Comparison of ENCODE assay signal across 1 cellular context in the genomic region with DNA sequence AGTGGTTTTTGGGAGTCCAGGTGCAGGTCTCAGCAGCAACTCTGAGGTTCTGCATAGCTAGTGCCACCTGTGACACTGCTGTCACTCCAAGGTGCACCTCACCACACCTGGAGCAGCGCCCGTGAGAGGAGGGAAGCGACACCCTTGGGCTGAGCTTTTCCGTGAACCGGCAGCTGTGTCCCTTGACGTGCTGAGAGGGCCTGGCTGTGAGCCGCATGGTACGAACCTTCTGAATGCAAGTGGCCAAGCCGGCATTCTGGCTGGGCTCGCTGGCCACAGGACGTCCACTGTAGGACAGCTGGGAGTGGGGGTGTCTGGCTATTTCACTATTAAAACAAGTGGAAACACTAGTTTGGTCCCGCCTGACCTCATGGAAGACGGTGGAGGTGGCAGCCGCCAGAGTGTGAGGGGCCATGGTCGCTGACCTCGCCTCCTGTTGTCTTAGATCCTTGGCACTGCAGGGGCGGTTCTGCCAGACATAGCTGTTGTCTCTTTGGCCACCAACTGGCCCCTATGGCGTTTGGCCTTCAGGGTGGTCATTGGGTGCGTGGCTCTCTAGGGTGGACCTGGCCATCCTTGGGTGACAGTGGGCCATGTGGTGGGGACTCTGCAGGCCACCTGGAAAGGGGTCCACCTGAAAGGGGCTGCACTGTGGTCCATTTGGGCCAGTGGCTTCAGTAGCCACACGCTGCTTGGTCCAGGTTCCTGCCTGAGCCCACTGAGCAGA.
TF ChIP-seq lines count a peak whose summit lies in the region.

No MANE protein-coding gene starts in this region.

TF ChIP-seq in GM23338, 12 proteins besides CTCF, POLR2A, EP300 and RAD21 (continued from another document):
- TF ChIP-seq ZNF462 (CRISPR knock-in tag; IDR thresholded peaks at IDR 0.05): no peak
- no peak for TF ChIP-seq EZH2 (IDR thresholded peaks at IDR 0.05; ENCODE audit: low read depth, unreplicated experiment)
- no peak for TF ChIP-seq CREB1 (CRISPR knock-in tag; IDR thresholded peaks at IDR 0.05; ENCODE audit: low read depth)
- no peak for TF ChIP-seq EZH2phosphoT487 (IDR thresholded peaks at IDR 0.05; ENCODE audit: unreplicated experiment)
- no peak for TF ChIP-seq POLR2AphosphoS5 (IDR thresholded peaks at IDR 0.05; ENCODE audit: low read depth)
- TF ChIP-seq ZNF114 (CRISPR knock-in tag; IDR thresholded peaks at IDR 0.05): no peak
- TF ChIP-seq, protein P1, sequence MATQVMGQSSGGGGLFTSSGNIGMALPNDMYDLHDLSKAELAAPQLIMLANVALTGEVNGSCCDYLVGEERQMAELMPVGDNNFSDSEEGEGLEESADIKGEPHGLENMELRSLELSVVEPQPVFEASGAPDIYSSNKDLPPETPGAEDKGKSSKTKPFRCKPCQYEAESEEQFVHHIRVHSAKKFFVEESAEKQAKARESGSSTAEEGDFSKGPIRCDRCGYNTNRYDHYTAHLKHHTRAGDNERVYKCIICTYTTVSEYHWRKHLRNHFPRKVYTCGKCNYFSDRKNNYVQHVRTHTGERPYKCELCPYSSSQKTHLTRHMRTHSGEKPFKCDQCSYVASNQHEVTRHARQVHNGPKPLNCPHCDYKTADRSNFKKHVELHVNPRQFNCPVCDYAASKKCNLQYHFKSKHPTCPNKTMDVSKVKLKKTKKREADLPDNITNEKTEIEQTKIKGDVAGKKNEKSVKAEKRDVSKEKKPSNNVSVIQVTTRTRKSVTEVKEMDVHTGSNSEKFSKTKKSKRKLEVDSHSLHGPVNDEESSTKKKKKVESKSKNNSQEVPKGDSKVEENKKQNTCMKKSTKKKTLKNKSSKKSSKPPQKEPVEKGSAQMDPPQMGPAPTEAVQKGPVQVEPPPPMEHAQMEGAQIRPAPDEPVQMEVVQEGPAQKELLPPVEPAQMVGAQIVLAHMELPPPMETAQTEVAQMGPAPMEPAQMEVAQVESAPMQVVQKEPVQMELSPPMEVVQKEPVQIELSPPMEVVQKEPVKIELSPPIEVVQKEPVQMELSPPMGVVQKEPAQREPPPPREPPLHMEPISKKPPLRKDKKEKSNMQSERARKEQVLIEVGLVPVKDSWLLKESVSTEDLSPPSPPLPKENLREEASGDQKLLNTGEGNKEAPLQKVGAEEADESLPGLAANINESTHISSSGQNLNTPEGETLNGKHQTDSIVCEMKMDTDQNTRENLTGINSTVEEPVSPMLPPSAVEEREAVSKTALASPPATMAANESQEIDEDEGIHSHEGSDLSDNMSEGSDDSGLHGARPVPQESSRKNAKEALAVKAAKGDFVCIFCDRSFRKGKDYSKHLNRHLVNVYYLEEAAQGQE (IDR thresholded peaks at IDR 0.05; ENCODE audit: unreplicated experiment): no peak
- no peak for TF ChIP-seq JUNB (IDR thresholded peaks at IDR 0.05; ENCODE audit: unreplicated experiment)
- no peak for TF ChIP-seq ZNF331 (CRISPR knock-in tag; IDR thresholded peaks at IDR 0.05; ENCODE audit: low read depth)
